ENCODE assay signal across 1 cellular context in genomic region chr3:161156936-161157335, GRCh38.
TF ChIP-seq lines count a peak whose summit lies in the region.

No MANE protein-coding gene starts in this region.

TF ChIP-seq in endothelial cell of umbilical vein, 7 proteins besides CTCF, POLR2A, EP300 and RAD21 (continued from another document):
- TF ChIP-seq JUN (IDR thresholded peaks at IDR 0.05; ENCODE audit: borderline replicate concordance, insufficient read depth, insufficient read length, low read depth), result no peak
- no peak for TF ChIP-seq FOS (IDR thresholded peaks at IDR 0.05; ENCODE audit: borderline replicate concordance, insufficient read depth, low read length)
- TF ChIP-seq GATA2 (IDR thresholded peaks at IDR 0.05; ENCODE audit: insufficient read depth, insufficient read length, low read depth, low read length), result no peak
TF ChIP-seq in endothelial cell of umbilical vein: peak in this region for 0.
